In the genomic region with DNA sequence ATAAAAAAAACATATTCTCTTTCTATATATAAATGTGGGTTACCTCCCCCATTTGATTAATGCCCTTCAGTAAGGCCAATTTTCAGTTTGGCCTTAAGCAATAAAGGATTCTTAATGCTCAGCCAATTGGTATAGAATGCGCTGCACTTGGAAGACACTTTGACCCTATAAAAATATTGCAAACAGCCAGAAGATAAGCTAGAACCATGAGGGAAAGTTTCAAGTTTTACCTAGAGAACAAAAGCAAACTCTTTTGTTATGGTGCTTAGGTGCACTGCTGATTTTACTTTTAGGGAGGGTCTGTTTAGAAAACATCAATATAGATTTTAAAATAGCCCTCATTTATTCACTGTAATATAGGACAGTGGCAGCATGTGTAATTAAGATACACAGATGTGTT, we compare ENCODE assay signal across 37 cellular contexts.
"Had no signal": no experiment of that assay in that cellular context is flagged by ENCODE, and none has a peak within 500 bp of the region (broad histone marks: within the 10 kb centered on the region; RNA-seq: fewer than 3 reads in every experiment).

No MANE protein-coding gene starts in this region.

- H3K4me3 ChIP-seq: adrenal gland, ascending aorta, body of pancreas, breast epithelium, cardiac muscle cell had no signal

- H3K27me3 Mint-ChIP-seq: activated naive CD4-positive, alpha-beta T cell treated with anti-CD3 and anti-CD28 coated beads, Interleukin-2, amount 10 ng/mL, durations not matched to agents 7 days and 5 days; activated naive CD4-positive, alpha-beta T cell treated with anti-CD3 and anti-CD28 coated beads, Interleukin-2, amount 50 U/mL, for 24 hours; activated naive CD8-positive, alpha-beta T cell treated with anti-CD3 and anti-CD28 coated beads for 36 hours; activated naive CD8-positive, alpha-beta T cell treated with anti-CD3 and anti-CD28 coated beads, Interleukin-2, amount 50 U/mL, for 24 hours; activated T-cell treated with anti-CD3 and anti-CD28 coated beads, Interleukin-2, amount 50 U/mL, for 24 hours; central memory CD8-positive, alpha-beta T cell had no signal

- H3K27ac Mint-ChIP-seq: activated naive CD4-positive, alpha-beta T cell treated with anti-CD3 and anti-CD28 coated beads for 36 hours; activated naive CD4-positive, alpha-beta T cell treated with anti-CD3 and anti-CD28 coated beads, Interleukin-2, amount 10 ng/mL, durations not matched to agents 7 days and 5 days; activated naive CD4-positive, alpha-beta T cell treated with anti-CD3 and anti-CD28 coated beads, Interleukin-2, amount 50 U/mL, for 24 hours; activated naive CD4-positive, alpha-beta T cell treated with anti-CD3 and anti-CD28 coated beads, Interleukin-2, amount 50 U/mL, for 72 hours; activated naive CD8-positive, alpha-beta T cell; activated naive CD8-positive, alpha-beta T cell treated with anti-CD3 and anti-CD28 coated beads for 36 hours; activated naive CD8-positive, alpha-beta T cell treated with anti-CD3 and anti-CD28 coated beads, Interleukin-2, amount 10 ng/mL, durations not matched to agents 7 days and 5 days; activated naive CD8-positive, alpha-beta T cell treated with anti-CD3 and anti-CD28 coated beads, Interleukin-2, amount 50 U/mL, for 24 hours; activated T-cell treated with anti-CD3 and anti-CD28 coated beads, Interleukin-2, amount 50 U/mL, for 24 hours; activated T-cell treated with anti-CD3 and anti-CD28 coated beads, Interleukin-2, amount 50 U/mL, for 72 hours; activated T-helper 1 cell treated with anti-CD3 and anti-CD28 coated beads, Interleukin-12 subunit alpha, Interleukin-12 subunit beta, Interleukin-2, Interleukin-4 antibody, amounts not matched to agents 30 ng/mL and 10 ng/mL and 1 ng/mL, durations not matched to agents 14 hours and 24 hours and 36 hours; activated T-helper 17 cell treated with anti-CD3 and anti-CD28 coated beads, Interleukin-2, amount 50 U/mL, for 72 hours; activated T-helper 2 cell treated with anti-CD3 and anti-CD28 coated beads, Interferon-gamma antibody, Interleukin-2, Interleukin-4, amounts not matched to agents 10 μg/mL and 5 μg/mL and 100 μg/mL, durations not matched to agents 14 hours and 24 hours and 36 hours; brain had no signal

- H3K4me3 Mint-ChIP-seq: activated naive CD4-positive, alpha-beta T cell treated with anti-CD3 and anti-CD28 coated beads for 36 hours; activated naive CD4-positive, alpha-beta T cell treated with anti-CD3 and anti-CD28 coated beads, Interleukin-2, amount 10 ng/mL, durations not matched to agents 7 days and 5 days; activated naive CD4-positive, alpha-beta T cell treated with anti-CD3 and anti-CD28 coated beads, Interleukin-2, amount 50 U/mL, for 24 hours; activated naive CD8-positive, alpha-beta T cell; activated naive CD8-positive, alpha-beta T cell treated with anti-CD3 and anti-CD28 coated beads for 36 hours; activated naive CD8-positive, alpha-beta T cell treated with anti-CD3 and anti-CD28 coated beads, Interleukin-2, amount 10 ng/mL, durations not matched to agents 7 days and 5 days; activated naive CD8-positive, alpha-beta T cell treated with anti-CD3 and anti-CD28 coated beads, Interleukin-2, amount 50 U/mL, for 24 hours; activated T-cell treated with anti-CD3 and anti-CD28 coated beads, Interleukin-2, amount 50 U/mL, for 24 hours; activated T-cell treated with anti-CD3 and anti-CD28 coated beads, Interleukin-2, amount 50 U/mL, for 4 hours; activated T-cell treated with anti-CD3 and anti-CD28 coated beads, Interleukin-2, amount 50 U/mL, for 72 hours; activated T-helper 1 cell treated with anti-CD3 and anti-CD28 coated beads, Interleukin-12 subunit alpha, Interleukin-12 subunit beta, Interleukin-2, Interleukin-4 antibody, amounts not matched to agents 30 ng/mL and 10 ng/mL and 1 ng/mL, durations not matched to agents 14 hours and 24 hours and 36 hours; activated T-helper 17 cell treated with anti-CD3 and anti-CD28 coated beads, Interleukin-2, amount 50 U/mL, for 72 hours; brain; central memory CD8-positive, alpha-beta T cell had no signal

- H3K9me3 ChIP-seq: adrenal gland, body of pancreas had no signal

- H3K36me3 Mint-ChIP-seq: activated naive CD4-positive, alpha-beta T cell treated with anti-CD3 and anti-CD28 coated beads, Interleukin-2, amount 10 ng/mL, durations not matched to agents 7 days and 5 days; activated naive CD4-positive, alpha-beta T cell treated with anti-CD3 and anti-CD28 coated beads, Interleukin-2, amount 50 U/mL, for 24 hours; activated naive CD4-positive, alpha-beta T cell treated with anti-CD3 and anti-CD28 coated beads, Interleukin-2, amount 50 U/mL, for 72 hours; activated naive CD8-positive, alpha-beta T cell; activated naive CD8-positive, alpha-beta T cell treated with anti-CD3 and anti-CD28 coated beads for 36 hours; activated naive CD8-positive, alpha-beta T cell treated with anti-CD3 and anti-CD28 coated beads, Interleukin-2, amount 10 ng/mL, durations not matched to agents 7 days and 5 days; brain had no signal

- ATAC-seq: activated naive CD4-positive, alpha-beta T cell treated with anti-CD3 and anti-CD28 coated beads, Interleukin-2, amount 50 U/mL, for 72 hours; activated naive CD8-positive, alpha-beta T cell treated with anti-CD3 and anti-CD28 coated beads, Interleukin-2, amount 50 U/mL, for 24 hours; activated T-cell treated with anti-CD3 and anti-CD28 coated beads, Interleukin-2, amount 50 U/mL, for 4 hours; activated T-cell treated with anti-CD3 and anti-CD28 coated beads, Interleukin-2, amount 50 U/mL, for 72 hours; activated T-helper 17 cell treated with anti-CD3 and anti-CD28 coated beads, Interleukin-2, amount 50 U/mL, for 72 hours; body of pancreas had no signal

- H3K9me3 Mint-ChIP-seq: activated naive CD4-positive, alpha-beta T cell treated with anti-CD3 and anti-CD28 coated beads, Interleukin-2, amount 10 ng/mL, durations not matched to agents 7 days and 5 days; activated T-helper 2 cell treated with anti-CD3 and anti-CD28 coated beads, Interferon-gamma antibody, Interleukin-2, Interleukin-4, amounts not matched to agents 10 μg/mL and 5 μg/mL and 100 μg/mL, durations not matched to agents 14 hours and 24 hours and 36 hours had no signal

- H3K36me3 ChIP-seq: adrenal gland, ascending aorta, brain microvascular endothelial cell, breast epithelium, cardiac muscle cell had no signal

- DNase-seq: activated effector memory CD4-positive, alpha-beta T cell treated with anti-CD3 and anti-CD28 coated beads, Interleukin-2, amount 50 U/mL, for 16 hours; activated effector memory CD4-positive, alpha-beta T cell treated with Interleukin-2 at 50 U/mL for 16 hours; activated gamma-delta T cell; activated gamma-delta T cell treated with Interleukin-2 at 50 U/mL for 16 hours; activated naive CD4-positive, alpha-beta T cell; activated naive CD4-positive, alpha-beta T cell treated with anti-CD3 and anti-CD28 coated beads for 36 hours; activated naive CD4-positive, alpha-beta T cell treated with anti-CD3 and anti-CD28 coated beads, Interleukin-2, amount 10 ng/mL, durations not matched to agents 7 days and 5 days; activated naive CD4-positive, alpha-beta T cell treated with anti-CD3 and anti-CD28 coated beads, Interleukin-2, amount 50 U/mL, for 16 hours; activated naive CD4-positive, alpha-beta T cell treated with Interleukin-2 at 50 U/mL for 16 hours; activated naive CD8-positive, alpha-beta T cell treated with anti-CD3 and anti-CD28 coated beads for 36 hours; activated naive CD8-positive, alpha-beta T cell treated with anti-CD3 and anti-CD28 coated beads, Interleukin-2, amount 10 ng/mL, durations not matched to agents 7 days and 5 days; activated naive CD8-positive, alpha-beta T cell treated with anti-CD3 and anti-CD28 coated beads, Interleukin-2, amount 50 U/mL, for 24 hours; activated T-cell treated with anti-CD3 and anti-CD28 coated beads, Interleukin-2, amount 50 U/mL, for 1 hour; activated T-cell treated with anti-CD3 and anti-CD28 coated beads, Interleukin-2, amount 50 U/mL, for 24 hours; activated T-cell treated with anti-CD3 and anti-CD28 coated beads, Interleukin-2, amount 50 U/mL, for 4 hours; activated T-cell treated with anti-CD3 and anti-CD28 coated beads, Interleukin-2, amount 50 U/mL, for 48 hours; activated T-cell treated with anti-CD3 and anti-CD28 coated beads, Interleukin-2, amount 50 U/mL, for 72 hours; adrenal gland; amniotic stem cell; amygdala; anterior cingulate cortex; aorta; body of pancreas; brain microvascular endothelial cell; caudate nucleus; cerebellar nuclear complex had no signal

- H3K4me1 ChIP-seq: adrenal gland, ascending aorta, body of pancreas, breast epithelium had no signal

- H3K27me3 ChIP-seq: adrenal gland, ascending aorta, body of pancreas, brain microvascular endothelial cell, breast epithelium, cardiac muscle cell had no signal

- H3K4me1 Mint-ChIP-seq: activated naive CD4-positive, alpha-beta T cell treated with anti-CD3 and anti-CD28 coated beads, Interleukin-2, amount 10 ng/mL, durations not matched to agents 7 days and 5 days; activated naive CD4-positive, alpha-beta T cell treated with anti-CD3 and anti-CD28 coated beads, Interleukin-2, amount 50 U/mL, for 24 hours; activated naive CD8-positive, alpha-beta T cell treated with anti-CD3 and anti-CD28 coated beads for 36 hours; activated naive CD8-positive, alpha-beta T cell treated with anti-CD3 and anti-CD28 coated beads, Interleukin-2, amount 10 ng/mL, durations not matched to agents 7 days and 5 days; activated naive CD8-positive, alpha-beta T cell treated with anti-CD3 and anti-CD28 coated beads, Interleukin-2, amount 50 U/mL, for 24 hours; activated T-helper 17 cell treated with anti-CD3 and anti-CD28 coated beads, Interleukin-2, amount 50 U/mL, for 72 hours; brain; central memory CD8-positive, alpha-beta T cell had no signal

- H3K27ac ChIP-seq: adrenal gland, ascending aorta, body of pancreas, brain microvascular endothelial cell, breast epithelium, cardiac muscle cell had no signal
